In the genomic region with DNA sequence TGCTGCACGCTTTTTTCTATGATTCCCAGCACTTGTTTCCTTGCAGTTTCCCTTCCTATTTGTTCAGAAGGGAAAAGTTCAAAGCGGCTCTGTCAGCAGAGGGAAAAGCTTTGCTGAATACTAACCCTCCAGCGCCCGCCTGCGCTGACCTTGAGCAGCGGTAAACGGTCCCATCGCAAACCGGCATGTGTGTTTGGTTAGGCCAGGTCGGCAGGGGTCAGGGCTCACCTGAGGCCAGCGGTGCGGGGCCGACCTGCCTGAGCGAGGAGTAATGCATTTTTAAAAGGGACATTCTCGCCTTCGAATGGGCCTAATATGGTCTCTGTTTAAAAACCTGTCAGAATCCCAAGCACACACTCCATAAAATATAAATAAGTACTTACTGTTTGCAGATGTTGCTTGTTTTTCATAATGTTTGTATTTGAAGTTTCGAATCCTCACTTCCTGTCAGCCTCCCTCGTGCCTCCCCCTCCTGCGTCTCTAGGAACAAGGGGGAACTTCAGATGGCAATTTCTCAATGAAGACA, we compare ENCODE assay signal across 1 cellular context.
A peak's percentile ranks its signal among the peaks of the same experiment; 100 is the strongest.
TF ChIP-seq lines count a peak whose summit lies in the region.

No MANE protein-coding gene starts in this region.

TF ChIP-seq in HepG2, 621 proteins besides CTCF, POLR2A, EP300 and RAD21 (continued from another document and continues in another):
- TF ChIP-seq, protein P1, sequence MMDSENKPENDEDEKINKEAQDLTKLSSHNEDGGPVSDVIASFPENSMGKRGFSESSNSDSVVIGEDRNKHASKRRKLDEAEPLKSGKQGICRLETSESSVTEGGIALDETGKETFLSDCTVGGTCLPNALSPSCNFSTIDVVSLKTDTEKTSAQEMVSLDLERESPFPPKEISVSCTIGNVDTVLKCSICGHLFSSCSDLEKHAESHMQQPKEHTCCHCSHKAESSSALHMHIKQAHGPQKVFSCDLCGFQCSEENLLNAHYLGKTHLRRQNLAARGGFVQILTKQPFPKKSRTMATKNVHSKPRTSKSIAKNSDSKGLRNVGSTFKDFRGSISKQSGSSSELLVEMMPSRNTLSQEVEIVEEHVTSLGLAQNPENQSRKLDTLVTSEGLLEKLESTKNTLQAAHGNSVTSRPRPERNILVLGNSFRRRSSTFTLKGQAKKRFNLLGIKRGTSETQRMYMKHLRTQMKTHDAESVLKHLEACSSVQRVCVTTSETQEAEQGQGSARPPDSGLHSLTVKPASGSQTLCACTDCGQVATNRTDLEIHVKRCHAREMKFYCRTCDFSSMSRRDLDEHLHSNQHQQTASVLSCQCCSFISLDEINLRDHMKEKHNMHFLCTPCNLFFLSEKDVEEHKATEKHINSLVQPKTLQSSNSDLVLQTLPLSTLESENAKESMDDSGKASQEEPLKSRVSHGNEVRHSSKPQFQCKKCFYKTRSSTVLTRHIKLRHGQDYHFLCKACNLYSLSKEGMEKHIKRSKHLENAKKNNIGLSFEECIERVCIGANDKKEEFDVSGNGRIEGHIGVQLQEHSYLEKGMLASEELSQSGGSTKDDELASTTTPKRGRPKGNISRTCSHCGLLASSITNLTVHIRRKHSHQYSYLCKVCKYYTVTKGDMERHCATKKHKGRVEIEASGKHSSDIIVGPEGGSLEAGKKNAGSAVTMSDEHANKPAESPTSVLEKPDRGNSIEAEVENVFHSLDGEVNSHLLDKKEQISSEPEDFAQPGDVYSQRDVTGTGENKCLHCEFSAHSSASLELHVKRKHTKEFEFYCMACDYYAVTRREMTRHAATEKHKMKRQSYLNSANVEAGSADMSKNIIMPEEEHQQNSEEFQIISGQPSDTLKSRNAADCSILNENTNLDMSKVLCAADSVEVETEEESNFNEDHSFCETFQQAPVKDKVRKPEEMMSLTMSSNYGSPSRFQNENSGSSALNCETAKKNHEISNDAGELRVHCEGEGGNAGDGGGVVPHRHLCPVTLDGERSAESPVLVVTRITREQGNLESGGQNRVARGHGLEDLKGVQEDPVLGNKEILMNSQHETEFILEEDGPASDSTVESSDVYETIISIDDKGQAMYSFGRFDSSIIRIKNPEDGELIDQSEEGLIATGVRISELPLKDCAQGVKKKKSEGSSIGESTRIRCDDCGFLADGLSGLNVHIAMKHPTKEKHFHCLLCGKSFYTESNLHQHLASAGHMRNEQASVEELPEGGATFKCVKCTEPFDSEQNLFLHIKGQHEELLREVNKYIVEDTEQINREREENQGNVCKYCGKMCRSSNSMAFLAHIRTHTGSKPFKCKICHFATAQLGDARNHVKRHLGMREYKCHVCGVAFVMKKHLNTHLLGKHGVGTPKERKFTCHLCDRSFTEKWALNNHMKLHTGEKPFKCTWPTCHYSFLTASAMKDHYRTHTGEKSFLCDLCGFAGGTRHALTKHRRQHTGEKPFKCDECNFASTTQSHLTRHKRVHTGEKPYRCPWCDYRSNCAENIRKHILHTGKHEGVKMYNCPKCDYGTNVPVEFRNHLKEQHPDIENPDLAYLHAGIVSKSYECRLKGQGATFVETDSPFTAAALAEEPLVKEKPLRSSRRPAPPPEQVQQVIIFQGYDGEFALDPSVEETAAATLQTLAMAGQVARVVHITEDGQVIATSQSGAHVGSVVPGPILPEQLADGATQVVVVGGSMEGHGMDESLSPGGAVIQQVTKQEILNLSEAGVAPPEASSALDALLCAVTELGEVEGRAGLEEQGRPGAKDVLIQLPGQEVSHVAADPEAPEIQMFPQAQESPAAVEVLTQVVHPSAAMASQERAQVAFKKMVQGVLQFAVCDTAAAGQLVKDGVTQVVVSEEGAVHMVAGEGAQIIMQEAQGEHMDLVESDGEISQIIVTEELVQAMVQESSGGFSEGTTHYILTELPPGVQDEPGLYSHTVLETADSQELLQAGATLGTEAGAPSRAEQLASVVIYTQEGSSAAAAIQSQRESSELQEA (CRISPR knock-in tag; IDR thresholded peaks at IDR 0.05; ENCODE audit: not compliant biosample characterization) = no peak
- TF ChIP-seq YEATS2 (CRISPR knock-in tag; IDR thresholded peaks at IDR 0.05; ENCODE audit: borderline replicate concordance) (no peak), RBM22 (optimal IDR thresholded peaks at IDR 0.05; ENCODE audit: low read length) (no peak), FOSL2 (CRISPR knock-in tag; IDR thresholded peaks at IDR 0.05) (peak; percentile 88), ZNF563 (CRISPR knock-in tag; IDR thresholded peaks at IDR 0.05) (peak; percentile 76; the same call in 1 of the 2 replicates), PAX8 (CRISPR knock-in tag; IDR thresholded peaks at IDR 0.05; ENCODE audit: borderline replicate concordance) (no peak), ZNF136 (CRISPR knock-in tag; IDR thresholded peaks at IDR 0.05; ENCODE audit: low read depth) (peak; percentile 97; the same call in 1 of the 2 replicates), TEAD3 (CRISPR knock-in tag; optimal IDR thresholded peaks at IDR 0.05; ENCODE audit: borderline replicate concordance) (peak; percentile 94), FOXC1 (CRISPR knock-in tag; IDR thresholded peaks at IDR 0.05; ENCODE audit: borderline replicate concordance) (peak; percentile 77; the same call in 1 of the 2 replicates), ZNF160 (CRISPR knock-in tag; IDR thresholded peaks at IDR 0.05) (peak; percentile 91), ZMYM4 (CRISPR knock-in tag; IDR thresholded peaks at IDR 0.05) (peak; percentile 97), TCF7 (IDR thresholded peaks at IDR 0.05; ENCODE audit: low read depth) (peak; percentile 94), MTA3 (CRISPR knock-in tag; IDR thresholded peaks at IDR 0.05) (no peak), THYN1 (CRISPR knock-in tag; IDR thresholded peaks at IDR 0.05; ENCODE audit: borderline replicate concordance, low read depth) (no peak), ARNT2 (CRISPR knock-in tag; IDR thresholded peaks at IDR 0.05; ENCODE audit: low read depth) (peak; percentile 82; the same call in 1 of the 2 replicates), RFXAP (CRISPR knock-in tag; IDR thresholded peaks at IDR 0.05; ENCODE audit: borderline replicate concordance) (peak; percentile 81), ZNF781 (CRISPR knock-in tag; IDR thresholded peaks at IDR 0.05; ENCODE audit: borderline replicate concordance, not compliant biosample characterization) (peak; percentile 34), ZNF879 (CRISPR knock-in tag; IDR thresholded peaks at IDR 0.05) (no peak), ZNF616 (CRISPR knock-in tag; IDR thresholded peaks at IDR 0.05; ENCODE audit: low read depth) (no peak), ZNF703 (CRISPR knock-in tag; IDR thresholded peaks at IDR 0.05; ENCODE audit: borderline replicate concordance) (no peak), PHF5A (CRISPR knock-in tag; IDR thresholded peaks at IDR 0.05; ENCODE audit: low read depth, unreplicated experiment) (peak; percentile 84), MXI1 (IDR thresholded peaks at IDR 0.05; ENCODE audit: borderline replicate concordance, low read depth, low read length) (peak; percentile 77; the same call in 1 of the 3 replicates), ZNF337 (CRISPR knock-in tag; IDR thresholded peaks at IDR 0.05; ENCODE audit: borderline replicate concordance, low read depth) (0 out of 2 replicates have a peak, but pooled peaks have one; percentile 64), ZNF546 (CRISPR knock-in tag; conservative IDR thresholded peaks at IDR 0.05) (no peak; the same call in 1 of the 2 replicates), ZNF547 (CRISPR knock-in tag; IDR thresholded peaks at IDR 0.05) (no peak; the same call in 1 of the 2 replicates), ZBTB1 (CRISPR knock-in tag; IDR thresholded peaks at IDR 0.05; ENCODE audit: borderline replicate concordance) (peak; percentile 52; the same call in 1 of the 2 replicates), SRSF4 (IDR thresholded peaks at IDR 0.05; ENCODE audit: low read depth, low read length, poor library complexity, severe bottlenecking) (no peak), PHB2 (IDR thresholded peaks at IDR 0.05; ENCODE audit: partially characterized antibody) (no peak), GABPB1 (CRISPR knock-in tag; IDR thresholded peaks at IDR 0.05) (peak; percentile 78), ZNF782 (CRISPR knock-in tag; IDR thresholded peaks at IDR 0.05; ENCODE audit: borderline replicate concordance) (no peak), POLR2G (IDR thresholded peaks at IDR 0.05; ENCODE audit: low read depth, low read length) (peak; percentile 52; the same call in 1 of the 2 replicates), ZNF296 (CRISPR knock-in tag; conservative IDR thresholded peaks at IDR 0.05) (no peak; the same call in 1 of the 2 replicates), ZNF768 (CRISPR knock-in tag; IDR thresholded peaks at IDR 0.05) (peak; percentile 76; the same call in 1 of the 2 replicates)
- TF ChIP-seq, protein P2, sequence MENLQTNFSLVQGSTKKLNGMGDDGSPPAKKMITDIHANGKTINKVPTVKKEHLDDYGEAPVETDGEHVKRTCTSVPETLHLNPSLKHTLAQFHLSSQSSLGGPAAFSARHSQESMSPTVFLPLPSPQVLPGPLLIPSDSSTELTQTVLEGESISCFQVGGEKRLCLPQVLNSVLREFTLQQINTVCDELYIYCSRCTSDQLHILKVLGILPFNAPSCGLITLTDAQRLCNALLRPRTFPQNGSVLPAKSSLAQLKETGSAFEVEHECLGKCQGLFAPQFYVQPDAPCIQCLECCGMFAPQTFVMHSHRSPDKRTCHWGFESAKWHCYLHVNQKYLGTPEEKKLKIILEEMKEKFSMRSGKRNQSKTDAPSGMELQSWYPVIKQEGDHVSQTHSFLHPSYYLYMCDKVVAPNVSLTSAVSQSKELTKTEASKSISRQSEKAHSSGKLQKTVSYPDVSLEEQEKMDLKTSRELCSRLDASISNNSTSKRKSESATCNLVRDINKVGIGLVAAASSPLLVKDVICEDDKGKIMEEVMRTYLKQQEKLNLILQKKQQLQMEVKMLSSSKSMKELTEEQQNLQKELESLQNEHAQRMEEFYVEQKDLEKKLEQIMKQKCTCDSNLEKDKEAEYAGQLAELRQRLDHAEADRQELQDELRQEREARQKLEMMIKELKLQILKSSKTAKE (CRISPR knock-in tag; IDR thresholded peaks at IDR 0.05; ENCODE audit: borderline replicate concordance) = peak; percentile 88
- TF ChIP-seq, protein P3, sequence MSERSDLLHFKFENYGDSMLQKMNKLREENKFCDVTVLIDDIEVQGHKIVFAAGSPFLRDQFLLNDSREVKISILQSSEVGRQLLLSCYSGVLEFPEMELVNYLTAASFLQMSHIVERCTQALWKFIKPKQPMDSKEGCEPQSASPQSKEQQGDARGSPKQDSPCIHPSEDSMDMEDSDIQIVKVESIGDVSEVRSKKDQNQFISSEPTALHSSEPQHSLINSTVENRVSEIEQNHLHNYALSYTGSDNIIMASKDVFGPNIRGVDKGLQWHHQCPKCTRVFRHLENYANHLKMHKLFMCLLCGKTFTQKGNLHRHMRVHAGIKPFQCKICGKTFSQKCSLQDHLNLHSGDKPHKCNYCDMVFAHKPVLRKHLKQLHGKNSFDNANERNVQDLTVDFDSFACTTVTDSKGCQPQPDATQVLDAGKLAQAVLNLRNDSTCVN (CRISPR knock-in tag; IDR thresholded peaks at IDR 0.05; ENCODE audit: borderline replicate concordance) = peak; percentile 89
- TF ChIP-seq, protein P4, sequence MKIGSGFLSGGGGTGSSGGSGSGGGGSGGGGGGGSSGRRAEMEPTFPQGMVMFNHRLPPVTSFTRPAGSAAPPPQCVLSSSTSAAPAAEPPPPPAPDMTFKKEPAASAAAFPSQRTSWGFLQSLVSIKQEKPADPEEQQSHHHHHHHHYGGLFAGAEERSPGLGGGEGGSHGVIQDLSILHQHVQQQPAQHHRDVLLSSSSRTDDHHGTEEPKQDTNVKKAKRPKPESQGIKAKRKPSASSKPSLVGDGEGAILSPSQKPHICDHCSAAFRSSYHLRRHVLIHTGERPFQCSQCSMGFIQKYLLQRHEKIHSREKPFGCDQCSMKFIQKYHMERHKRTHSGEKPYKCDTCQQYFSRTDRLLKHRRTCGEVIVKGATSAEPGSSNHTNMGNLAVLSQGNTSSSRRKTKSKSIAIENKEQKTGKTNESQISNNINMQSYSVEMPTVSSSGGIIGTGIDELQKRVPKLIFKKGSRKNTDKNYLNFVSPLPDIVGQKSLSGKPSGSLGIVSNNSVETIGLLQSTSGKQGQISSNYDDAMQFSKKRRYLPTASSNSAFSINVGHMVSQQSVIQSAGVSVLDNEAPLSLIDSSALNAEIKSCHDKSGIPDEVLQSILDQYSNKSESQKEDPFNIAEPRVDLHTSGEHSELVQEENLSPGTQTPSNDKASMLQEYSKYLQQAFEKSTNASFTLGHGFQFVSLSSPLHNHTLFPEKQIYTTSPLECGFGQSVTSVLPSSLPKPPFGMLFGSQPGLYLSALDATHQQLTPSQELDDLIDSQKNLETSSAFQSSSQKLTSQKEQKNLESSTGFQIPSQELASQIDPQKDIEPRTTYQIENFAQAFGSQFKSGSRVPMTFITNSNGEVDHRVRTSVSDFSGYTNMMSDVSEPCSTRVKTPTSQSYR (CRISPR knock-in tag; IDR thresholded peaks at IDR 0.05; ENCODE audit: borderline replicate concordance) = peak; percentile 94
- TF ChIP-seq, protein P5, sequence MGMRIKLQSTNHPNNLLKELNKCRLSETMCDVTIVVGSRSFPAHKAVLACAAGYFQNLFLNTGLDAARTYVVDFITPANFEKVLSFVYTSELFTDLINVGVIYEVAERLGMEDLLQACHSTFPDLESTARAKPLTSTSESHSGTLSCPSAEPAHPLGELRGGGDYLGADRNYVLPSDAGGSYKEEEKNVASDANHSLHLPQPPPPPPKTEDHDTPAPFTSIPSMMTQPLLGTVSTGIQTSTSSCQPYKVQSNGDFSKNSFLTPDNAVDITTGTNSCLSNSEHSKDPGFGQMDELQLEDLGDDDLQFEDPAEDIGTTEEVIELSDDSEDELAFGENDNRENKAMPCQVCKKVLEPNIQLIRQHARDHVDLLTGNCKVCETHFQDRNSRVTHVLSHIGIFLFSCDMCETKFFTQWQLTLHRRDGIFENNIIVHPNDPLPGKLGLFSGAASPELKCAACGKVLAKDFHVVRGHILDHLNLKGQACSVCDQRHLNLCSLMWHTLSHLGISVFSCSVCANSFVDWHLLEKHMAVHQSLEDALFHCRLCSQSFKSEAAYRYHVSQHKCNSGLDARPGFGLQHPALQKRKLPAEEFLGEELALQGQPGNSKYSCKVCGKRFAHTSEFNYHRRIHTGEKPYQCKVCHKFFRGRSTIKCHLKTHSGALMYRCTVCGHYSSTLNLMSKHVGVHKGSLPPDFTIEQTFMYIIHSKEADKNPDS (CRISPR knock-in tag; IDR thresholded peaks at IDR 0.05) = peak; percentile 98
- TF ChIP-seq, protein P6, sequence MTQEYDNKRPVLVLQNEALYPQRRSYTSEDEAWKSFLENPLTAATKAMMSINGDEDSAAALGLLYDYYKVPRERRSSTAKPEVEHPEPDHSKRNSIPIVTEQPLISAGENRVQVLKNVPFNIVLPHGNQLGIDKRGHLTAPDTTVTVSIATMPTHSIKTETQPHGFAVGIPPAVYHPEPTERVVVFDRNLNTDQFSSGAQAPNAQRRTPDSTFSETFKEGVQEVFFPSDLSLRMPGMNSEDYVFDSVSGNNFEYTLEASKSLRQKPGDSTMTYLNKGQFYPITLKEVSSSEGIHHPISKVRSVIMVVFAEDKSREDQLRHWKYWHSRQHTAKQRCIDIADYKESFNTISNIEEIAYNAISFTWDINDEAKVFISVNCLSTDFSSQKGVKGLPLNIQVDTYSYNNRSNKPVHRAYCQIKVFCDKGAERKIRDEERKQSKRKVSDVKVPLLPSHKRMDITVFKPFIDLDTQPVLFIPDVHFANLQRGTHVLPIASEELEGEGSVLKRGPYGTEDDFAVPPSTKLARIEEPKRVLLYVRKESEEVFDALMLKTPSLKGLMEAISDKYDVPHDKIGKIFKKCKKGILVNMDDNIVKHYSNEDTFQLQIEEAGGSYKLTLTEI (CRISPR knock-in tag; conservative IDR thresholded peaks at IDR 0.05) = no peak
- TF ChIP-seq, protein P7, sequence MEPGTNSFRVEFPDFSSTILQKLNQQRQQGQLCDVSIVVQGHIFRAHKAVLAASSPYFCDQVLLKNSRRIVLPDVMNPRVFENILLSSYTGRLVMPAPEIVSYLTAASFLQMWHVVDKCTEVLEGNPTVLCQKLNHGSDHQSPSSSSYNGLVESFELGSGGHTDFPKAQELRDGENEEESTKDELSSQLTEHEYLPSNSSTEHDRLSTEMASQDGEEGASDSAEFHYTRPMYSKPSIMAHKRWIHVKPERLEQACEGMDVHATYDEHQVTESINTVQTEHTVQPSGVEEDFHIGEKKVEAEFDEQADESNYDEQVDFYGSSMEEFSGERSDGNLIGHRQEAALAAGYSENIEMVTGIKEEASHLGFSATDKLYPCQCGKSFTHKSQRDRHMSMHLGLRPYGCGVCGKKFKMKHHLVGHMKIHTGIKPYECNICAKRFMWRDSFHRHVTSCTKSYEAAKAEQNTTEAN (CRISPR knock-in tag; conservative IDR thresholded peaks at IDR 0.05) = peak; percentile 85
